ENCODE assay signal across 8 cellular contexts in genomic region chr11:121722431-121723256, GRCh38.
A peak's percentile ranks its signal among the peaks of the same experiment; 100 is the strongest.
DNase-seq lines count a peak whose midpoint lies in the region; ATAC-seq, FAIRE-seq and TF ChIP-seq lines count a peak whose summit lies in the region.

No MANE protein-coding gene starts in this region.

- peak; percentile 63 for FAIRE-seq in endometrium (lab: Jason Lieb, UNC)

- 8 to 14% methylated on average over 25 to 47 of the region's 47 CpGs for WGBS in lower leg skin, 2 donors

- ATAC-seq in GM21825 (IDR thresholded peaks at IDR 0.05; ENCODE audit: unreplicated experiment), result no peak

- no peak for TF ChIP-seq POLR2A in lower leg skin (IDR thresholded peaks at IDR 0.05)

- POLR2A ChIA-PET in activated CD4-positive, alpha-beta T cell treated with anti-CD3 and anti-CD28 coated beads, Interleukin-2, amount 10 ng/mL, durations not matched to agents 7 days and 5 days (lab: Charles Lee), result no interaction called here

- no peak for TF ChIP-seq CTCF in lower leg skin (IDR thresholded peaks at IDR 0.05)

- no peaks in the 10 kb centered on the region for H3K36me3 Mint-ChIP-seq in activated CD4-positive, alpha-beta T cell treated with anti-CD3 and anti-CD28 coated beads, Interleukin-2, amount 10 ng/mL, durations not matched to agents 7 days and 5 days (ENCODE audit: low read depth)

- CTCF ChIA-PET in activated CD4-positive, alpha-beta T cell treated with anti-CD3 and anti-CD28 coated beads, Interleukin-2, amount 10 ng/mL, durations not matched to agents 7 days and 5 days (lab: Charles Lee), result no interaction called here

- no peaks in the 10 kb centered on the region for H3K4me1 Mint-ChIP-seq in activated CD4-positive, alpha-beta T cell treated with anti-CD3 and anti-CD28 coated beads, Interleukin-2, amount 10 ng/mL, durations not matched to agents 7 days and 5 days

- intact Hi-C loops in lower leg skin (cut with DNase I; ENCODE audit: low total_unique reads), result no loop called here

- no peak overlapping the region for H3K27ac Mint-ChIP-seq in activated CD4-positive, alpha-beta T cell treated with anti-CD3 and anti-CD28 coated beads, Interleukin-2, amount 10 ng/mL, durations not matched to agents 7 days and 5 days

- DNase-seq in GM03348 (ENCODE audit: low spot score), result peak; percentile 88
- DNase-seq in NCI-H526 (lab: John Stamatoyannopoulos, UW), result peak; percentile 79 to 85
- DNase-seq in lower leg skin (ENCODE audit: low spot score in 2 of 2), result peak; percentile 73 to 94
- DNase-seq in stromal cell of bone marrow (ENCODE audit: low read depth), result peak; percentile 79
- DNase-seq in activated CD4-positive, alpha-beta T cell treated with anti-CD3 and anti-CD28 coated beads, Interleukin-2, amount 10 ng/mL, durations not matched to agents 7 days and 5 days, result no peak
- no peak for DNase-seq in GM19238 (ENCODE audit: insufficient read length, low spot score)

- no peaks in the 10 kb centered on the region for H3K9me3 Mint-ChIP-seq in activated CD4-positive, alpha-beta T cell treated with anti-CD3 and anti-CD28 coated beads, Interleukin-2, amount 10 ng/mL, durations not matched to agents 7 days and 5 days

- no peak overlapping the region for H3K4me3 Mint-ChIP-seq in activated CD4-positive, alpha-beta T cell treated with anti-CD3 and anti-CD28 coated beads, Interleukin-2, amount 10 ng/mL, durations not matched to agents 7 days and 5 days

- no peak overlapping the region for H3K4me3 ChIP-seq in lower leg skin (ENCODE audit: low read depth, poor library complexity, severe bottlenecking)

- H3K27me3 Mint-ChIP-seq in activated CD4-positive, alpha-beta T cell treated with anti-CD3 and anti-CD28 coated beads, Interleukin-2, amount 10 ng/mL, durations not matched to agents 7 days and 5 days, result peaks cover 45% of the 10 kb centered on the region

Comparison
In these comparisons a context has a peak if more than half of its experiments do, and no peak if none do; other contexts are left out.
1. DNase-seq: peak in GM03348 (single experiment), NCI-H526 (2 of 2), lower leg skin (2 of 2) and stromal cell of bone marrow (single experiment); none in activated CD4-positive, alpha-beta T cell treated with anti-CD3 and anti-CD28 coated beads, Interleukin-2, amount 10 ng/mL, durations not matched to agents 7 days and 5 days (single experiment) and GM19238 (single experiment).